In genomic region chr13:111893071-111893606, GRCh38 we compare ENCODE assay signal across 12 cellular contexts.
A peak's percentile ranks its signal among the peaks of the same experiment; 100 is the strongest.
DNase-seq lines count a peak whose midpoint lies in the region; ATAC-seq and TF ChIP-seq lines count a peak whose summit lies in the region.
"Had no signal": no experiment of that assay in that cellular context is flagged by ENCODE, and none has a peak within 500 bp of the region (broad histone marks: within the 10 kb centered on the region; RNA-seq: fewer than 3 reads in every experiment).

No MANE protein-coding gene starts in this region.

- H3K36me3 ChIP-seq in iPS-15b (ENCODE audit: control insufficient read depth, insufficient read depth, low read length), result no peaks in the 10 kb centered on the region

- H2AK5ac ChIP-seq in H9 (ENCODE audit: insufficient read length, low read length), result no peak overlapping the region

- peak overlapping the region; percentile 61 for H3K4me3 ChIP-seq in iPS-15b (ENCODE audit: low read depth, low read length)

- intact Hi-C loops in activated T-helper 1 cell treated with anti-CD3 and anti-CD28 coated beads, Interleukin-12 subunit alpha, Interleukin-12 subunit beta, Interleukin-2, Interleukin-4 antibody, amounts not matched to agents 30 ng/mL and 10 ng/mL and 1 ng/mL, durations not matched to agents 14 hours and 24 hours and 36 hours (cut with micrococcal nuclease), result no loop called here

- peaks cover 86% of the 10 kb centered on the region for H3K27me3 Mint-ChIP-seq in H9 (ENCODE audit: low read depth)
- peaks cover 27% of the 10 kb centered on the region for H3K27me3 Mint-ChIP-seq in brain
- peaks cover 87% of the 10 kb centered on the region for H3K27me3 Mint-ChIP-seq in progenitor cell of endocrine pancreas
- peaks cover 23% of the 10 kb centered on the region for H3K27me3 Mint-ChIP-seq in activated T-helper 1 cell treated with anti-CD3 and anti-CD28 coated beads, Interleukin-12 subunit alpha, Interleukin-12 subunit beta, Interleukin-2, Interleukin-4 antibody, amounts not matched to agents 30 ng/mL and 10 ng/mL and 1 ng/mL, durations not matched to agents 14 hours and 24 hours and 36 hours (ENCODE audit: insufficient read depth)

- H3K4me1 ChIP-seq in H9 (ENCODE audit: insufficient read depth, low read length) (0 out of 2 replicates have a peak, but pooled peaks cover 3% of the 10 kb centered on the region), iPS-15b (ENCODE audit: control insufficient read depth, insufficient read depth, low read length) (peaks cover 10% of the 10 kb centered on the region)
- H3K4me1 ChIP-seq: parathyroid adenoma had no signal

- H3K18ac ChIP-seq in H9 (ENCODE audit: insufficient read length, low read depth, low read length), result peak overlapping the region; percentile 67

- peak; percentile 82 for DNase-seq in H9
- DNase-seq in progenitor cell of endocrine pancreas (ENCODE audit: low spot score, unreplicated experiment), result peak; percentile 46
- no peak for DNase-seq in NCI-H2171 (lab: John Stamatoyannopoulos, UW)
- no peak for DNase-seq in activated T-helper 1 cell treated with anti-CD3 and anti-CD28 coated beads, Interleukin-12 subunit alpha, Interleukin-12 subunit beta, Interleukin-2, Interleukin-4 antibody, amounts not matched to agents 30 ng/mL and 10 ng/mL and 1 ng/mL, durations not matched to agents 14 hours and 24 hours and 36 hours (ENCODE audit: low spot score)
- no peak for DNase-seq in AG08396 (ENCODE audit: low spot score)
- DNase-seq: activated CD4-positive, alpha-beta T cell treated with anti-CD3 and anti-CD28 coated beads, Interleukin-2, amount 50 U/mL, for 1 hour; effector memory CD8-positive, alpha-beta T cell had no signal

- TF ChIP-seq CTCF in H9 (conservative IDR thresholded peaks at IDR 0.05) (no peak), brain (conservative IDR thresholded peaks at IDR 0.05) (no peak), progenitor cell of endocrine pancreas (IDR thresholded peaks at IDR 0.05; ENCODE audit: unreplicated experiment) (no peak)

- H3K9me3 Mint-ChIP-seq in H9 (peaks cover 0 to 2% of the 10 kb centered on the region in 2 experiments; a peak in 2 of 5 replicates), brain (peaks cover 16 to 32% (median 20%) of the 10 kb centered on the region in 5 experiments), progenitor cell of endocrine pancreas (ENCODE audit: low read depth) (no peaks in the 10 kb centered on the region)
- H3K9me3 Mint-ChIP-seq in activated T-helper 1 cell treated with anti-CD3 and anti-CD28 coated beads, Interleukin-12 subunit alpha, Interleukin-12 subunit beta, Interleukin-2, Interleukin-4 antibody, amounts not matched to agents 30 ng/mL and 10 ng/mL and 1 ng/mL, durations not matched to agents 14 hours and 24 hours and 36 hours, result peaks cover 9% of the 10 kb centered on the region

- no peak overlapping the region for H2BK20ac ChIP-seq in H9 (ENCODE audit: low read depth, low read length, poor library complexity, severe bottlenecking)

- H2BK120ac ChIP-seq in H9 (ENCODE audit: low read depth, low read length, poor library complexity, severe bottlenecking), result no peak overlapping the region

- H3K79me1 ChIP-seq in H9 (ENCODE audit: insufficient read depth, low read depth, low read length, poor library complexity, severe bottlenecking), result no peaks in the 10 kb centered on the region

- H3K4me1 Mint-ChIP-seq in H9 (peaks cover 24 to 28% of the 10 kb centered on the region in 2 experiments), brain (peaks cover 59% of the 10 kb centered on the region), progenitor cell of endocrine pancreas (ENCODE audit: low read depth) (peaks cover 13% of the 10 kb centered on the region)
- no peaks in the 10 kb centered on the region for H3K4me1 Mint-ChIP-seq in activated T-helper 1 cell treated with anti-CD3 and anti-CD28 coated beads, Interleukin-12 subunit alpha, Interleukin-12 subunit beta, Interleukin-2, Interleukin-4 antibody, amounts not matched to agents 30 ng/mL and 10 ng/mL and 1 ng/mL, durations not matched to agents 14 hours and 24 hours and 36 hours (ENCODE audit: low read depth)

- no peak overlapping the region for H3K23ac ChIP-seq in H9 (ENCODE audit: insufficient read length, low read depth, low read length)

- no peak overlapping the region for H3K27ac ChIP-seq in H9 (ENCODE audit: insufficient read length, low read depth, low read length)
- H3K27ac ChIP-seq: parathyroid adenoma had no signal

- no peaks in the 10 kb centered on the region for H3K79me2 ChIP-seq in H9 (ENCODE audit: insufficient read depth, low read length)
- H3K79me2 ChIP-seq: parathyroid adenoma had no signal

- H3K27me3 ChIP-seq in H9 (ENCODE audit: insufficient read depth, low read length) (peaks cover 3% of the 10 kb centered on the region; the same call in 1 of the 2 replicates), iPS-15b (ENCODE audit: control insufficient read depth, insufficient read depth, low read length) (peaks cover 17% of the 10 kb centered on the region)

- H3K9me3 ChIP-seq in H9 (ENCODE audit: control insufficient read depth, low read depth, low read length) (no peaks in the 10 kb centered on the region), iPS-15b (ENCODE audit: control insufficient read depth, insufficient read depth, low read length) (no peaks in the 10 kb centered on the region)

- H4K5ac ChIP-seq in H9 (ENCODE audit: insufficient read length, low read depth, low read length), result no peak overlapping the region

- H4K91ac ChIP-seq in H9 (ENCODE audit: insufficient read length, low read depth, low read length), result peak overlapping the region; percentile 73

- ATAC-seq in GM21526 (IDR thresholded peaks at IDR 0.05; ENCODE audit: low FRiP score, unreplicated experiment), result no peak
- ATAC-seq: activated naive CD4-positive, alpha-beta T cell treated with anti-CD3 and anti-CD28 coated beads, Interleukin-2, amount 50 U/mL, for 72 hours; effector memory CD8-positive, alpha-beta T cell had no signal

- H4K20me1 ChIP-seq in H9 (ENCODE audit: control insufficient read depth, insufficient read depth, insufficient read length), result no peaks in the 10 kb centered on the region

- H3K9ac ChIP-seq in H9 (ENCODE audit: extremely low read depth, insufficient read length, low read length), result peak overlapping the region; percentile 30
- H3K9ac ChIP-seq in iPS-15b (ENCODE audit: low read depth, low read length), result peak overlapping the region; percentile 71
- H3K9ac ChIP-seq: parathyroid adenoma had no signal

- H3T11ph ChIP-seq in H9 (ENCODE audit: low read length), result no peak overlapping the region

- H3K4me3 Mint-ChIP-seq in H9 (peak overlapping the region; percentile 63 to 81), brain (peak overlapping the region; percentile 84 to 88 (median 86)), progenitor cell of endocrine pancreas (ENCODE audit: low read depth) (peak overlapping the region; percentile 71)
- H3K4me3 Mint-ChIP-seq in activated T-helper 1 cell treated with anti-CD3 and anti-CD28 coated beads, Interleukin-12 subunit alpha, Interleukin-12 subunit beta, Interleukin-2, Interleukin-4 antibody, amounts not matched to agents 30 ng/mL and 10 ng/mL and 1 ng/mL, durations not matched to agents 14 hours and 24 hours and 36 hours, result no peak overlapping the region
- H3K4me3 Mint-ChIP-seq: effector memory CD8-positive, alpha-beta T cell had no signal

- WGBS in H9 (ENCODE audit: extremely low coverage, insufficient read length, low lambda C conversion rate), result no CpG with 5 or more reads among the region's 39 CpGs

- H3K36me3 Mint-ChIP-seq in H9 (ENCODE audit: insufficient read depth in 1 of 3, low read depth in 3 of 3) (no peaks in the 10 kb centered on the region; a peak in 1 of 7 replicates), brain (peaks cover 13% of the 10 kb centered on the region), progenitor cell of endocrine pancreas (ENCODE audit: insufficient read depth) (no peaks in the 10 kb centered on the region)
- no peaks in the 10 kb centered on the region for H3K36me3 Mint-ChIP-seq in activated T-helper 1 cell treated with anti-CD3 and anti-CD28 coated beads, Interleukin-12 subunit alpha, Interleukin-12 subunit beta, Interleukin-2, Interleukin-4 antibody, amounts not matched to agents 30 ng/mL and 10 ng/mL and 1 ng/mL, durations not matched to agents 14 hours and 24 hours and 36 hours (ENCODE audit: low read depth)

- no peak overlapping the region for H3K56ac ChIP-seq in H9 (ENCODE audit: insufficient read length, low read depth, low read length)

- H3K23me2 ChIP-seq in H9 (ENCODE audit: insufficient read length, low read depth, low read length, poor library complexity, severe bottlenecking), result peaks cover 13% of the 10 kb centered on the region

- no peak overlapping the region for H3K4ac ChIP-seq in H9 (ENCODE audit: low read depth, low read length)

- H3K27ac Mint-ChIP-seq in H9 (no peak overlapping the region; a peak in 2 of 7 replicates), brain (peak overlapping the region; percentile 47 to 95 (median 65)), progenitor cell of endocrine pancreas (peak overlapping the region; percentile 78)
- H3K27ac Mint-ChIP-seq in activated T-helper 1 cell treated with anti-CD3 and anti-CD28 coated beads, Interleukin-12 subunit alpha, Interleukin-12 subunit beta, Interleukin-2, Interleukin-4 antibody, amounts not matched to agents 30 ng/mL and 10 ng/mL and 1 ng/mL, durations not matched to agents 14 hours and 24 hours and 36 hours, result no peak overlapping the region
- H3K27ac Mint-ChIP-seq: activated naive CD4-positive, alpha-beta T cell treated with anti-CD3 and anti-CD28 coated beads, Interleukin-2, amount 50 U/mL, for 72 hours; effector memory CD8-positive, alpha-beta T cell had no signal

- peak overlapping the region; percentile 56 for H3K4me2 ChIP-seq in H9 (ENCODE audit: insufficient read depth, insufficient read length, low read length)

- H4K8ac ChIP-seq in H9 (replicated peaks; ENCODE audit: insufficient read length, low read depth, low read length), result no peak overlapping the region

- no peak overlapping the region for H2BK15ac ChIP-seq in H9 (ENCODE audit: low read depth, low read length)

- no peak overlapping the region for H2BK5ac ChIP-seq in H9 (ENCODE audit: insufficient read length, low read length)

- H3K14ac ChIP-seq in H9 (ENCODE audit: insufficient read depth, low read length), result peak overlapping the region; percentile 58; the same call in 1 of the 2 replicates

- H2BK12ac ChIP-seq in H9 (ENCODE audit: insufficient read length, low read depth, low read length), result no peak overlapping the region

- H2AFZ ChIP-seq in H9 (ENCODE audit: low read length), result no peak overlapping the region
- H2AFZ ChIP-seq: parathyroid adenoma had no signal

Comparison
In these comparisons a context has a peak if more than half of its experiments do, and no peak if none do; other contexts are left out.
1. DNase-seq: peak in H9 (single experiment) and progenitor cell of endocrine pancreas (single experiment); none in NCI-H2171 (single experiment), activated T-helper 1 cell treated with anti-CD3 and anti-CD28 coated beads, Interleukin-12 subunit alpha, Interleukin-12 subunit beta, Interleukin-2, Interleukin-4 antibody, amounts not matched to agents 30 ng/mL and 10 ng/mL and 1 ng/mL, durations not matched to agents 14 hours and 24 hours and 36 hours (single experiment) and AG08396 (single experiment).
2. H3K27ac Mint-ChIP-seq: peak in brain (5 of 5) and progenitor cell of endocrine pancreas (single experiment); none in H9 (0 of 3) and activated T-helper 1 cell treated with anti-CD3 and anti-CD28 coated beads, Interleukin-12 subunit alpha, Interleukin-12 subunit beta, Interleukin-2, Interleukin-4 antibody, amounts not matched to agents 30 ng/mL and 10 ng/mL and 1 ng/mL, durations not matched to agents 14 hours and 24 hours and 36 hours (single experiment).